In the genomic region with DNA sequence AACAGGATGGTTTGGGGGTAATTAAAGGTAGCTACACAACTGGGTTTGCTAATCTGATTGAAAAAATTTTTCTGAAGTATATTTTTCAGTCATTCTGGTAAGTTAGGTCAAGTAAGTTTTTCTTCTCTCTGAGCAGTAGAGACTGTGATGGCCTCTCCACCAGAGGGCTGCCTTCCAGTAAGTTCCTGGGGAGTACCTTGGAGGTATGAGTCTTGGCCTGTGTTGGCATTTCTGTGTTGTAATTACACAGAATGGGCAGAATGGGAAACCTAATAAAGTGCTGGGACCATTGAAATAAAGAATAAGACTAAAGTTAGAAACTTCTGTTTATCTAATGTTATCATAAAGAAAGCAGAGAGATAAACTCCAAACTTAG, we compare ENCODE assay signal across 9 cellular contexts.
DNase-seq lines count a peak whose midpoint lies in the region; ATAC-seq and TF ChIP-seq lines count a peak whose summit lies in the region.
"Had no signal": no experiment of that assay in that cellular context is flagged by ENCODE, and none has a peak within 500 bp of the region (broad histone marks: within the 10 kb centered on the region; RNA-seq: fewer than 3 reads in every experiment).

No MANE protein-coding gene starts in this region.

- peak; percentile 64 for TF ChIP-seq CTCF in LNCaP clone FGC (IDR thresholded peaks at IDR 0.05; ENCODE audit: control insufficient read depth, extremely low read depth, insufficient read depth)
- TF ChIP-seq CTCF in liver (IDR thresholded peaks at IDR 0.05; ENCODE audit: low read depth, low read length, missing input control) = peak; percentile 38

- H3K36me3 Mint-ChIP-seq in activated naive CD8-positive, alpha-beta T cell treated with anti-CD3 and anti-CD28 coated beads, Interleukin-2, amount 50 U/mL, for 24 hours (ENCODE audit: low read depth) = no peaks in the 10 kb centered on the region
- H3K36me3 Mint-ChIP-seq: activated naive CD8-positive, alpha-beta T cell treated with anti-CD3 and anti-CD28 coated beads, Interleukin-2, amount 10 ng/mL, durations not matched to agents 7 days and 5 days had no signal

- H3K9me3 Mint-ChIP-seq in activated naive CD8-positive, alpha-beta T cell treated with anti-CD3 and anti-CD28 coated beads, Interleukin-2, amount 50 U/mL, for 24 hours = no peaks in the 10 kb centered on the region
- H3K9me3 Mint-ChIP-seq: activated naive CD8-positive, alpha-beta T cell treated with anti-CD3 and anti-CD28 coated beads, Interleukin-2, amount 10 ng/mL, durations not matched to agents 7 days and 5 days had no signal

- H3K4me1 Mint-ChIP-seq in activated naive CD8-positive, alpha-beta T cell treated with anti-CD3 and anti-CD28 coated beads, Interleukin-2, amount 50 U/mL, for 24 hours = peaks cover 3% of the 10 kb centered on the region
- H3K4me1 Mint-ChIP-seq: activated naive CD8-positive, alpha-beta T cell treated with anti-CD3 and anti-CD28 coated beads, Interleukin-2, amount 10 ng/mL, durations not matched to agents 7 days and 5 days had no signal

- in situ Hi-C loops in T47D (cut with HindIII; ENCODE audit: low pct_unique_long_range_greater_than_20kb, low sequenced_read_pairs) = no loop called here

- no peaks in the 10 kb centered on the region for H3K27me3 ChIP-seq in liver (ENCODE audit: control insufficient read depth in 4 of 4, insufficient read depth in 4 of 4, low read length in 3 of 4)

- H3K27ac ChIP-seq in liver (ENCODE audit: low read depth in 1 of 2, low read length in 2 of 2) = no peak overlapping the region

- H3K36me3 ChIP-seq in liver (ENCODE audit: control insufficient read depth in 4 of 4, insufficient read depth in 3 of 4, low read depth in 1 of 4, low read length in 3 of 4) = no peaks in the 10 kb centered on the region

- H3K27me3 Mint-ChIP-seq in activated naive CD8-positive, alpha-beta T cell treated with anti-CD3 and anti-CD28 coated beads, Interleukin-2, amount 50 U/mL, for 24 hours = peaks cover 12% of the 10 kb centered on the region

- no peak overlapping the region for H3K27ac Mint-ChIP-seq in activated naive CD8-positive, alpha-beta T cell treated with anti-CD3 and anti-CD28 coated beads, Interleukin-2, amount 50 U/mL, for 24 hours
- H3K27ac Mint-ChIP-seq: activated naive CD8-positive, alpha-beta T cell treated with anti-CD3 and anti-CD28 coated beads, Interleukin-2, amount 10 ng/mL, durations not matched to agents 7 days and 5 days had no signal

- no peaks in the 10 kb centered on the region for H3K4me1 ChIP-seq in liver (ENCODE audit: control insufficient read depth in 4 of 4, insufficient read depth in 4 of 4, low read length in 3 of 4)

- H3K9ac ChIP-seq in liver (ENCODE audit: low read depth in 1 of 2, low read length in 2 of 2) = no peak overlapping the region

- peak; percentile 22 for DNase-seq in AG20443 (ENCODE audit: low spot score)
- DNase-seq in LNCaP clone FGC (ENCODE audit: low read depth) = no peak
- DNase-seq in T47D (ENCODE audit: low read depth in 1 of 2, low spot score in 1 of 2) = peak; percentile 21 to 74
- DNase-seq in activated naive CD8-positive, alpha-beta T cell treated with anti-CD3 and anti-CD28 coated beads, Interleukin-2, amount 50 U/mL, for 24 hours = no peak
- DNase-seq: activated naive CD8-positive, alpha-beta T cell treated with anti-CD3 and anti-CD28 coated beads, Interleukin-2, amount 10 ng/mL, durations not matched to agents 7 days and 5 days had no signal

- H3K9me3 ChIP-seq in liver (ENCODE audit: control insufficient read depth in 4 of 4, low read length in 3 of 4) = no peaks in the 10 kb centered on the region

- H3K4me3 ChIP-seq in LNCaP clone FGC (ENCODE audit: low read depth, low read length) (no peak overlapping the region), liver (ENCODE audit: low read depth in 1 of 3, low read length in 3 of 3) (no peak overlapping the region)

- TF ChIP-seq RAD21 in liver (IDR thresholded peaks at IDR 0.05) = peak; percentile 65 to 80

- ATAC-seq in activated naive CD8-positive, alpha-beta T cell treated with anti-CD3 and anti-CD28 coated beads, Interleukin-2, amount 50 U/mL, for 24 hours = no peak
- ATAC-seq in HG03442 (IDR thresholded peaks at IDR 0.05; ENCODE audit: unreplicated experiment) (no peak), HG02852 (IDR thresholded peaks at IDR 0.05; ENCODE audit: unreplicated experiment) (no peak), HG02973 (IDR thresholded peaks at IDR 0.05; ENCODE audit: unreplicated experiment) (no peak)

- H3K4me3 Mint-ChIP-seq in activated naive CD8-positive, alpha-beta T cell treated with anti-CD3 and anti-CD28 coated beads, Interleukin-2, amount 50 U/mL, for 24 hours = no peak overlapping the region
- H3K4me3 Mint-ChIP-seq: activated naive CD8-positive, alpha-beta T cell treated with anti-CD3 and anti-CD28 coated beads, Interleukin-2, amount 10 ng/mL, durations not matched to agents 7 days and 5 days had no signal

TF ChIP-seq in liver, 16 proteins besides CTCF, POLR2A, EP300 and RAD21:
- no peak for TF ChIP-seq TAF1 (conservative IDR thresholded peaks at IDR 0.05)
- TF ChIP-seq RXRA (IDR thresholded peaks at IDR 0.05) = no peak
- TF ChIP-seq FOXA1 (IDR thresholded peaks at IDR 0.05) = no peak

Comparison
In these comparisons a context has a peak if more than half of its experiments do, and no peak if none do; other contexts are left out.
1. DNase-seq: peak in AG20443 (single experiment) and T47D (2 of 2); none in LNCaP clone FGC (single experiment) and activated naive CD8-positive, alpha-beta T cell treated with anti-CD3 and anti-CD28 coated beads, Interleukin-2, amount 50 U/mL, for 24 hours (single experiment).